Comparison of ENCODE assay signal across 10 cellular contexts in the genomic region with DNA sequence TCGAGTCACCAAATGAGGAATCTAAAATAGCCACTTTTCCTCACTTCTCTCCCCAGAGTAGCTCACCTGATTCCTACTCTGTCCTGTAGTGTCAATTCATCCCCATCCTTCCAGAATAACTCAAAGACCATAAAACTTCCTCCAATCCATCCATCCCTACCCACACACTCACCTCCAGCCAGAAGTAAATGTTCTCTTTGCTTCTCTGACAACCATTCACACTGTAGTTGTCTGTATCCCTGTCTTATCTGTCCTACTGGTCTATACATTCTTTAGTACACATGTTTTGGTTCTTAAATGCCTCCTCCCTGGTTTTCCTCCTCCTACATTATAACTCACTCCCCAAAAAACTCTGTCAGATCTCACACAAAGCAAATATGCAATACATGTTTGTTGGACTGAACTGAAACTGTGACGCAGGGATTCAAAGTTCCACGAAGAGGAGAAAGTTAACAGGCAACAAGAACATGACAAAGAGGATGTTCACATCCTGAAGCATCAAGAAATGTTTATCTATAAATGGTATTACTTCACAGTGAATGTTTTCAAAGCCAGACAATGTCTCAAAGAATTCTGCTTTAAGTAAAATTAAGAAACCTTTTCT. TPM values are rescaled to one million over a fixed set of nuclear protein-coding genes. Genes with fewer than 3 reads are reported as not detected.
A peak's percentile ranks its signal among the peaks of the same experiment; 100 is the strongest.
DNase-seq lines count a peak whose midpoint lies in the region; ATAC-seq and TF ChIP-seq lines count a peak whose summit lies in the region.
"Had no signal": no experiment of that assay in that cellular context is flagged by ENCODE, and none has a peak within 500 bp of the region (broad histone marks: within the 10 kb centered on the region; RNA-seq: fewer than 3 reads in every experiment).

No MANE protein-coding gene starts in this region.

- TF ChIP-seq CTCF in MCF 10A (IDR thresholded peaks at IDR 0.05; ENCODE audit: unreplicated experiment): no peak
- TF ChIP-seq CTCF in lower lobe of right lung (IDR thresholded peaks at IDR 0.05): no peak

- intact Hi-C loops in MCF 10A (cut with micrococcal nuclease): no loop called here
- intact Hi-C loops in lower lobe of right lung (cut with DNase I): no loop called here

- no peak overlapping the region for H3K4me3 ChIP-seq in lower lobe of right lung

- H3K27ac Mint-ChIP-seq in MCF 10A (ENCODE audit: low read depth, unreplicated experiment): no peak overlapping the region

- POLR2A ChIA-PET in MCF 10A (lab: Yijun Ruan, JAX): interaction anchor here (1.5 to 7.0 kb wide), 5 partner anchors 8 to 127 kb away, joined by 4 to 144 read pairs (median 8); a partner anchor contains a TSS

- ATAC-seq in lower lobe of right lung (peak in 1 of 2 donors; percentile 23), HG03095 (IDR thresholded peaks at IDR 0.05; ENCODE audit: unreplicated experiment) (no peak)
- ATAC-seq: left colon had no signal

- H3K4me1 ChIP-seq in lower lobe of right lung: peaks cover 71% of the 10 kb centered on the region

- no peaks in the 10 kb centered on the region for H3K27me3 ChIP-seq in lower lobe of right lung (ENCODE audit: low read depth)

- H3K4me1 Mint-ChIP-seq in MCF 10A (ENCODE audit: insufficient read depth, unreplicated experiment): peaks cover 24% of the 10 kb centered on the region

- no peaks in the 10 kb centered on the region for H3K36me3 ChIP-seq in lower lobe of right lung

- CTCF ChIA-PET in MCF 10A (lab: Yijun Ruan, JAX): interaction anchor here (0.8 to 1.7 kb wide), 3 partner anchors 11 to 257 kb away, joined by 3 to 4 read pairs (median 3); no protein-coding TSS in a partner anchor

- no peaks in the 10 kb centered on the region for H3K36me3 Mint-ChIP-seq in MCF 10A (ENCODE audit: insufficient read depth, unreplicated experiment)

- DNase-seq in stimulated activated CD4-positive, alpha-beta T cell treated with anti-CD3 and anti-CD28 coated beads, Interleukin-15, amount 100 ng/mL, for 24 hours: peak; percentile 20
- DNase-seq in stimulated activated CD4-positive, alpha-beta T cell treated with anti-CD3 and anti-CD28 coated beads, Interleukin-4, amount 100 ng/mL, for 4 hours: no peak
- DNase-seq in MCF 10A (ENCODE audit: unreplicated experiment) (peak; percentile 50), lower lobe of right lung (no peak), NCI-H2107 (lab: John Stamatoyannopoulos, UW) (no peak), putamen (ENCODE audit: low spot score) (no peak), 8988T (no peak)
- DNase-seq: cortex of kidney, left colon had no signal

- no peaks in the 10 kb centered on the region for H3K9me3 Mint-ChIP-seq in MCF 10A (ENCODE audit: unreplicated experiment)

- H3K9me3 ChIP-seq in lower lobe of right lung: no peaks in the 10 kb centered on the region

- no peak overlapping the region for H3K4me3 Mint-ChIP-seq in MCF 10A (ENCODE audit: unreplicated experiment)

- no peaks in the 10 kb centered on the region for H3K27me3 Mint-ChIP-seq in MCF 10A (ENCODE audit: insufficient read depth, unreplicated experiment)

- peak overlapping the region; percentile 4 for H3K27ac ChIP-seq in lower lobe of right lung

- no TSS peak for BruUV-seq in MCF 10A (replicated peaks; lab: Mats Ljungman, UMichigan)

RNA-seq across cellular contexts. Expression of a gene that starts 11.0 kb away (rescaled TPM):
- total RNA-seq in MCF 10A (2022): 62.4 and 64.0 TPM in 2 replicates
- total RNA-seq in lower lobe of right lung: 59.1 TPM

Comparison
In these comparisons a context has a peak if more than half of its experiments do, and no peak if none do; other contexts are left out.
1. DNase-seq: peak in stimulated activated CD4-positive, alpha-beta T cell treated with anti-CD3 and anti-CD28 coated beads, Interleukin-15, amount 100 ng/mL, for 24 hours (single experiment) and MCF 10A (single experiment); none in stimulated activated CD4-positive, alpha-beta T cell treated with anti-CD3 and anti-CD28 coated beads, Interleukin-4, amount 100 ng/mL, for 4 hours (0 of 2), lower lobe of right lung (single experiment), NCI-H2107 (single experiment), putamen (single experiment) and 8988T (single experiment).